2 cellular contexts compared by ENCODE assay signal in genomic region chr10:122163182-122164027, GRCh38.
TF ChIP-seq lines count a peak whose summit lies in the region.

No MANE protein-coding gene starts in this region.

TF ChIP-seq in H1, 55 proteins besides CTCF, POLR2A, EP300 and RAD21 (continued from another document):
- TF ChIP-seq MAX (IDR thresholded peaks at IDR 0.05) (peak; percentile 61), CREB1 (IDR thresholded peaks at IDR 0.05) (peak; percentile 75), ASH2L (IDR thresholded peaks at IDR 0.05; ENCODE audit: low read length) (peak; percentile 69), CHD1 (IDR thresholded peaks at IDR 0.05; ENCODE audit: low read depth, low read length) (peak; percentile 90), EZH2 (IDR thresholded peaks at IDR 0.05; ENCODE audit: low read depth, low read length, severe bottlenecking) (no peak), CBX8 (IDR thresholded peaks at IDR 0.05; ENCODE audit: borderline replicate concordance, low read depth, low read length) (no peak), GTF2F1 (IDR thresholded peaks at IDR 0.05; ENCODE audit: borderline replicate concordance, low read depth, low read length) (no peak), CTBP2 (IDR thresholded peaks at IDR 0.05; ENCODE audit: borderline replicate concordance, insufficient read depth, insufficient read length, low read length) (peak; percentile 24), SIN3A (conservative IDR thresholded peaks at IDR 0.05 in 1 of 2, IDR thresholded peaks at IDR 0.05 in 1 of 2; ENCODE audit: low read depth in 1 of 2, low read length in 2 of 2) (peak; percentile 28 to 36; a peak in 1 of 4 replicates), SP1 (IDR thresholded peaks at IDR 0.05; ENCODE audit: low read depth, low read length) (0 out of 2 replicates have a peak, but pooled peaks have one; percentile 42), CEBPB (IDR thresholded peaks at IDR 0.05; ENCODE audit: low read depth, low read length) (0 out of 2 replicates have a peak, but pooled peaks have one; percentile 50), POLR2AphosphoS5 (IDR thresholded peaks at IDR 0.05; ENCODE audit: low read depth, low read length) (peak; percentile 91), JUN (IDR thresholded peaks at IDR 0.05; ENCODE audit: low read depth, low read length) (0 out of 2 replicates have a peak, but pooled peaks have one; percentile 29), SIX5 (IDR thresholded peaks at IDR 0.05; ENCODE audit: low read depth, low read length) (peak; percentile 25; the same call in 1 of the 2 replicates), PHF8 (conservative IDR thresholded peaks at IDR 0.05; ENCODE audit: low read depth, low read length) (peak; percentile 45), KDM4A (IDR thresholded peaks at IDR 0.05; ENCODE audit: low read depth, low read length, severe bottlenecking) (peak; percentile 43), E2F6 (IDR thresholded peaks at IDR 0.05) (peak; percentile 74; the same call in 1 of the 2 replicates), POU5F1 (IDR thresholded peaks at IDR 0.05; ENCODE audit: low read depth, low read length) (peak; percentile 83; the same call in 1 of the 2 replicates), TCF12 (IDR thresholded peaks at IDR 0.05; ENCODE audit: low read depth, low read length) (no peak), JUND (IDR thresholded peaks at IDR 0.05; ENCODE audit: low read length) (peak; percentile 96), TAF1 (IDR thresholded peaks at IDR 0.05; ENCODE audit: low read depth, low read length) (peak; percentile 83), KDM1A (IDR thresholded peaks at IDR 0.05; ENCODE audit: borderline replicate concordance, low read length) (0 out of 2 replicates have a peak, but pooled peaks have one; percentile 13), RBBP5 (IDR thresholded peaks at IDR 0.05; ENCODE audit: borderline replicate concordance, low read depth, low read length) (peak; percentile 53; the same call in 1 of the 2 replicates), RFX5 (IDR thresholded peaks at IDR 0.05; ENCODE audit: borderline replicate concordance, low read depth, low read length) (no peak)

TF ChIP-seq in neural cell, 6 proteins besides CTCF, POLR2A, EP300 and RAD21 (continued from another document):
- no peak for TF ChIP-seq EZH2 (IDR thresholded peaks at IDR 0.05; ENCODE audit: borderline replicate concordance, insufficient read depth, low read length, poor library complexity, severe bottlenecking)
